In the genomic region with DNA sequence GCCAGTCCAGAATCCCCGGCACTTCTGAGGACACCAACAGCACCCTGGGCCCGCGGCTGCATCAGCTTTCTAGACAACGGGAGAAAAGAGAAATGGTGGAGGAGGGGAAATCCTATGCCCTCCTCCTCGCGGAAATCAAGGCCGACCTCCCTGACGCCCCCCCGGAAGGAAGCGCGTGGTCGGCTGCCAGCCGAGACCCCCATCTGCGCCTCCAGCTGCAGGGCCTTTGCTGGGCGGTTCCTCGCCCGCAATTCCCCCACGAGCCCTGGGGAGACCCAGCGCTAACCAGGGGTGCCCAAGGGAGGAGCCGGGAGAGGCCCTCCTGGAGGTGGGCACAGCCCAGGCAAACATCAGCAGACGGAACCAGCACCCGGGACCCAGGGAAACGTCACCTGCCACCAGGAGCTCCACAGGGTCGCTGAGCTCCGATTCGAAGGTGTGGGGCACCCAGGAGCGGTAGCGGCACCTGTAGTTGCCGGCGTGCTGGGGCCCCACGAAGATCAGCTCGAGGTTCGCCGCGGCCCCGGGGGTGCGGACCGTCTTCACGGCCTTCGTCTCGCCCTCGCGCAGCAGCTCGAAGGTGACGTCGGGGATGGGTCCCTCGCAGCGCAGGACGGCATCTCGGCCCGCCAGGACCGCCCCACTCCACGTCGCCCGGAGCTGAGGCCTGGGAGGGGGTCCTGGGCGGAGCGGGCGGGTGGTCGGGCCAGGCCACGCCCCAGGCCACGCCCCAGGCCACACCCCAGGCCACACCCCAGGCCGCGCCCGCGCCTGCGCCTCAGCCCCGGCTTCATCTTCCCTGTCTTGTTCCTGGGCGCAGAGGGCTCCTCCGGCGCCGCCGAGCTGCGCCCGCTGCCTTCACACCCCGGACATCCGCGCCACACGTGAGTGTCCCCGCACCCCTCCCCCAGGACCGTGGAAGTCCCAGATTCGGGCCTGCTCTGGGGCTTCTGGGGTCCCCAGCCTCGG, we compare ENCODE assay signal across 1 cellular context.
TF ChIP-seq lines count a peak whose summit lies in the region.

No MANE protein-coding gene starts in this region.

TF ChIP-seq in SK-N-SH treated with all-trans-retinoic acid at 6 μM for 48 hours, 23 proteins besides CTCF, POLR2A, EP300 and RAD21 (continued from another document):
- TF ChIP-seq, protein P1, sequence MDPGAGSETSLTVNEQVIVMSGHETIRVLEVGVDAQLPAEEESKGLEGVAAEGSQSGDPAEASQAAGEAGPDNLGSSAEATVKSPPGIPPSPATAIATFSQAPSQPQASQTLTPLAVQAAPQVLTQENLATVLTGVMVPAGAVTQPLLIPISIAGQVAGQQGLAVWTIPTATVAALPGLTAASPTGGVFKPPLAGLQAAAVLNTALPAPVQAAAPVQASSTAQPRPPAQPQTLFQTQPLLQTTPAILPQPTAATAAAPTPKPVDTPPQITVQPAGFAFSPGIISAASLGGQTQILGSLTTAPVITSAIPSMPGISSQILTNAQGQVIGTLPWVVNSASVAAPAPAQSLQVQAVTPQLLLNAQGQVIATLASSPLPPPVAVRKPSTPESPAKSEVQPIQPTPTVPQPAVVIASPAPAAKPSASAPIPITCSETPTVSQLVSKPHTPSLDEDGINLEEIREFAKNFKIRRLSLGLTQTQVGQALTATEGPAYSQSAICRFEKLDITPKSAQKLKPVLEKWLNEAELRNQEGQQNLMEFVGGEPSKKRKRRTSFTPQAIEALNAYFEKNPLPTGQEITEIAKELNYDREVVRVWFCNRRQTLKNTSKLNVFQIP (CRISPR knock-in tag; IDR thresholded peaks at IDR 0.05; ENCODE audit: borderline replicate concordance, low read depth): no peak
- TF ChIP-seq OSR1 (CRISPR knock-in tag; IDR thresholded peaks at IDR 0.05) (no peak), BACH2 (CRISPR knock-in tag; IDR thresholded peaks at IDR 0.05; ENCODE audit: borderline replicate concordance) (no peak), GLIS3 (CRISPR knock-in tag; IDR thresholded peaks at IDR 0.05) (no peak), PPARA (CRISPR knock-in tag; IDR thresholded peaks at IDR 0.05; ENCODE audit: borderline replicate concordance) (no peak)
